Comparison of ENCODE assay signal across 2 cellular contexts in genomic region chr11:75425422-75425821, GRCh38.
TF ChIP-seq lines count a peak whose summit lies in the region.

No MANE protein-coding gene starts in this region.

TF ChIP-seq in SK-N-SH, 30 proteins besides CTCF, POLR2A, EP300 and RAD21 (continued from another document):
- no peak for TF ChIP-seq MAX (IDR thresholded peaks at IDR 0.05; ENCODE audit: low read depth)
- no peak for TF ChIP-seq GABPA (IDR thresholded peaks at IDR 0.05; ENCODE audit: low read depth)
- TF ChIP-seq TCF12 (IDR thresholded peaks at IDR 0.05) = no peak
- TF ChIP-seq REST (IDR thresholded peaks at IDR 0.05; ENCODE audit: low read depth, low read length) = no peak
- TF ChIP-seq TEAD4 (IDR thresholded peaks at IDR 0.05; ENCODE audit: borderline replicate concordance, insufficient read depth) = no peak
- no peak for TF ChIP-seq JUND (IDR thresholded peaks at IDR 0.05)
- TF ChIP-seq NFIC (IDR thresholded peaks at IDR 0.05; ENCODE audit: borderline replicate concordance) = no peak
- TF ChIP-seq PBX3 (IDR thresholded peaks at IDR 0.05) = no peak
- no peak for TF ChIP-seq USF2 (IDR thresholded peaks at IDR 0.05; ENCODE audit: borderline replicate concordance, low read depth, low read length)
- no peak for TF ChIP-seq RCOR1 (IDR thresholded peaks at IDR 0.05; ENCODE audit: low read length)
- TF ChIP-seq SMC3 (IDR thresholded peaks at IDR 0.05; ENCODE audit: low read depth, low read length) = no peak
- TF ChIP-seq CHD2 (IDR thresholded peaks at IDR 0.05; ENCODE audit: low read length, partially characterized antibody) = no peak
- no peak for TF ChIP-seq FOXM1 (IDR thresholded peaks at IDR 0.05; ENCODE audit: low read depth)

TF ChIP-seq in SK-N-SH treated with all-trans-retinoic acid at 6 μM for 48 hours, 23 proteins besides CTCF, POLR2A, EP300 and RAD21 (continued from another document):
- TF ChIP-seq TSHZ2 (CRISPR knock-in tag; IDR thresholded peaks at IDR 0.05) (no peak), ZNF70 (CRISPR knock-in tag; IDR thresholded peaks at IDR 0.05) (no peak), SNAI2 (CRISPR knock-in tag; IDR thresholded peaks at IDR 0.05) (no peak), TOX (CRISPR knock-in tag; IDR thresholded peaks at IDR 0.05; ENCODE audit: borderline replicate concordance) (no peak), TCF4 (CRISPR knock-in tag; IDR thresholded peaks at IDR 0.05; ENCODE audit: borderline replicate concordance) (no peak), ZC3H10 (CRISPR knock-in tag; IDR thresholded peaks at IDR 0.05) (no peak), ISL1 (CRISPR knock-in tag; IDR thresholded peaks at IDR 0.05) (no peak), ZNF8 (CRISPR knock-in tag; IDR thresholded peaks at IDR 0.05) (no peak), CSRNP3 (CRISPR knock-in tag; IDR thresholded peaks at IDR 0.05) (no peak), ZNF565 (CRISPR knock-in tag; conservative IDR thresholded peaks at IDR 0.05; ENCODE audit: low read depth) (no peak), POU6F1 (CRISPR knock-in tag; IDR thresholded peaks at IDR 0.05; ENCODE audit: borderline replicate concordance, low read depth) (no peak), PPARA (CRISPR knock-in tag; IDR thresholded peaks at IDR 0.05; ENCODE audit: borderline replicate concordance) (no peak)
